ENCODE assay signal across 1 cellular context in the genomic region with DNA sequence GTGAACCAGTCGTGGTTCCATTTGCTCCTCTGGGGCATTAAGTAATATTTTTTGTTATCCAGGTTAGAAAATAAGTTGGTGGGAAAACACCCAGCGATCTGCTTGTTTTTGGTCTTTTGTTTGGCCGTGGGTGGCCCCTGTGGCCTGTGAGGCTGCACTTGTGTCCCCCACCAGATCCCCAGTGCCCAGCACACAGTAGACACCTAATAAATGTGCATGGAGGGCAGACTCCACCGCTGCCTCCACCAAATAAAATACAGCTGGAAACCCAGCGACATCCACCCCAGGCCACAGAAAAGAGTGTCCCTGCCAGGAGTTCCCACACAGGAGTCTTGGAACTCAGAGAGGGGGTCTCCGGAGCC.
TF ChIP-seq lines count a peak whose summit lies in the region.

No MANE protein-coding gene starts in this region.

TF ChIP-seq in IMR-90, 13 proteins besides CTCF, POLR2A, EP300 and RAD21 (continued from another document):
- TF ChIP-seq MXI1 (IDR thresholded peaks at IDR 0.05; ENCODE audit: borderline replicate concordance, low read depth, low read length) = no peak
